ENCODE assay signal across 13 cellular contexts in genomic region chr5:91468643-91469422, GRCh38.
A peak's percentile ranks its signal among the peaks of the same experiment; 100 is the strongest.
DNase-seq lines count a peak whose midpoint lies in the region; ATAC-seq and TF ChIP-seq lines count a peak whose summit lies in the region.
"Had no signal": no experiment of that assay in that cellular context is flagged by ENCODE, and none has a peak within 500 bp of the region (broad histone marks: within the 10 kb centered on the region; RNA-seq: fewer than 3 reads in every experiment).

No MANE protein-coding gene starts in this region.

- no peaks in the 10 kb centered on the region for H3K27me3 ChIP-seq in Panc1 (ENCODE audit: control insufficient read depth, insufficient read depth, low read length)
- H3K27me3 ChIP-seq in gastroesophageal sphincter: no peaks in the 10 kb centered on the region
- no peaks in the 10 kb centered on the region for H3K27me3 ChIP-seq in skeletal muscle satellite cell (ENCODE audit: control insufficient read depth, insufficient read depth, low read length)
- H3K27me3 ChIP-seq: body of pancreas, SJSA1 had no signal

- no peaks in the 10 kb centered on the region for H3K9me3 Mint-ChIP-seq in HFFc6

- H3K4me3 ChIP-seq in Panc1 (ENCODE audit: low read depth in 2 of 2, low read length in 2 of 2): peak overlapping the region; percentile 17 to 22; a peak in 3 of 4 replicates
- no peak overlapping the region for H3K4me3 ChIP-seq in gastroesophageal sphincter
- H3K4me3 ChIP-seq in skeletal muscle satellite cell (ENCODE audit: low read length): no peak overlapping the region
- H3K4me3 ChIP-seq: body of pancreas, SJSA1 had no signal

- H3K36me3 ChIP-seq in Panc1 (ENCODE audit: control insufficient read depth, insufficient read depth, low read length): no peaks in the 10 kb centered on the region
- H3K36me3 ChIP-seq in gastroesophageal sphincter: no peaks in the 10 kb centered on the region
- H3K36me3 ChIP-seq in skeletal muscle satellite cell (ENCODE audit: insufficient read depth, low read length): no peaks in the 10 kb centered on the region
- H3K36me3 ChIP-seq: SJSA1 had no signal

- 61 to 71% methylated on average over 4 to 7 of the region's 7 CpGs for WGBS in gastroesophageal sphincter (ENCODE audit: low coverage in 1 of 2), 2 donors

- peaks cover 9% of the 10 kb centered on the region for H3K4me1 ChIP-seq in Panc1 (ENCODE audit: control insufficient read depth, insufficient read depth, low read length)
- H3K4me1 ChIP-seq in gastroesophageal sphincter: no peaks in the 10 kb centered on the region
- peaks cover 15% of the 10 kb centered on the region for H3K4me1 ChIP-seq in skeletal muscle satellite cell (ENCODE audit: control insufficient read depth, insufficient read depth, low read length)
- H3K4me1 ChIP-seq: body of pancreas, SJSA1 had no signal

- H3K36me3 Mint-ChIP-seq in HFFc6 (ENCODE audit: low read depth): no peaks in the 10 kb centered on the region
- H3K36me3 Mint-ChIP-seq: mesothelial cell of epicardium had no signal

- in situ Hi-C loops in Panc1 (cut with HindIII; ENCODE audit: low pct_unique_long_range_greater_than_20kb, low sequenced_read_pairs): no loop called here

- no peak overlapping the region for H3K9ac ChIP-seq in skeletal muscle satellite cell (ENCODE audit: low read depth, low read length)

- CTCF ChIA-PET in Panc1 (lab: Charles Lee) (no interaction called here), HEK293T (lab: Yijun Ruan, JAX) (interaction anchor here (0.7 kb wide), 2 partner anchors 20 to 42 kb away, joined by 3 to 4 read pairs; no protein-coding TSS in a partner anchor)

- no peak for TF ChIP-seq POLR2A in gastroesophageal sphincter (IDR thresholded peaks at IDR 0.05)

- POLR2A ChIA-PET in Panc1 (lab: Charles Lee) (no interaction called here), HEK293T (lab: Yijun Ruan, JAX) (no interaction called here)

- TF ChIP-seq CTCF in HFFc6 (IDR thresholded peaks at IDR 0.05): no peak
- TF ChIP-seq CTCF in Panc1 (IDR thresholded peaks at IDR 0.05): no peak
- TF ChIP-seq CTCF in gastroesophageal sphincter (IDR thresholded peaks at IDR 0.05): no peak

- H3K27ac ChIP-seq in Panc1 (ENCODE audit: low read length) (peak overlapping the region; percentile 36), gastroesophageal sphincter (no peak overlapping the region)
- H3K27ac ChIP-seq: SJSA1 had no signal

- H3K27ac Mint-ChIP-seq in HFFc6: no peak overlapping the region
- H3K27ac Mint-ChIP-seq: mesothelial cell of epicardium had no signal

- H3K4me2 ChIP-seq in skeletal muscle satellite cell (ENCODE audit: low read length): peak overlapping the region; percentile 48

- H3K9me3 ChIP-seq in Panc1 (ENCODE audit: control insufficient read depth, insufficient read depth, low read depth, low read length) (no peaks in the 10 kb centered on the region), gastroesophageal sphincter (no peaks in the 10 kb centered on the region), skeletal muscle satellite cell (replicated peaks; ENCODE audit: low read length) (no peaks in the 10 kb centered on the region)
- H3K9me3 ChIP-seq: body of pancreas, SJSA1 had no signal

- H3K27me3 Mint-ChIP-seq in HFFc6 (ENCODE audit: insufficient read depth): no peaks in the 10 kb centered on the region; the same call in 1 of the 2 replicates

- DNase-seq in HFFc6 (no peak), Panc1 (ENCODE audit: low read depth, low spot score) (no peak), islet precursor cell (no peak), NCI-H524 (lab: John Stamatoyannopoulos, UW) (no peak), HEK293T (ENCODE audit: extremely low spot score) (no peak)
- DNase-seq: activated CD8-positive, alpha-beta memory T cell treated with anti-CD3 and anti-CD28 coated beads for 24 hours; NCI-H2029 had no signal

- no peak for ATAC-seq in Panc1
- peak; percentile 44 for ATAC-seq in gastroesophageal sphincter
- ATAC-seq in GM18511 (IDR thresholded peaks at IDR 0.05; ENCODE audit: unreplicated experiment): no peak
- ATAC-seq: body of pancreas had no signal

- intact Hi-C loops in Panc1 (cut with micrococcal nuclease; ENCODE audit: unreplicated experiment): no loop called here

- TF ChIP-seq EP300 in gastroesophageal sphincter (IDR thresholded peaks at IDR 0.05): no peak

- BruUV-seq in Panc1 (replicated peaks; lab: Mats Ljungman, UMichigan): no TSS peak

- H3K4me1 Mint-ChIP-seq in HFFc6 (ENCODE audit: low read depth): peaks cover 10% of the 10 kb centered on the region
- H3K4me1 Mint-ChIP-seq: mesothelial cell of epicardium had no signal

- peak overlapping the region; percentile 49; the same call in 1 of the 2 replicates for H3K4me3 Mint-ChIP-seq in HFFc6
- H3K4me3 Mint-ChIP-seq: mesothelial cell of epicardium had no signal

TF ChIP-seq in HEK293T, 16 proteins besides CTCF, POLR2A, EP300 and RAD21:
- TF ChIP-seq SP1 (IDR thresholded peaks at IDR 0.05): no peak
- no peak for TF ChIP-seq L3MBTL2 (conservative IDR thresholded peaks at IDR 0.05)
- TF ChIP-seq CTBP1 (IDR thresholded peaks at IDR 0.05; ENCODE audit: borderline replicate concordance): no peak
- no peak for TF ChIP-seq HDGF (IDR thresholded peaks at IDR 0.05; ENCODE audit: borderline replicate concordance)
- TF ChIP-seq FOXK2 (IDR thresholded peaks at IDR 0.05): no peak
- TF ChIP-seq LEF1 (IDR thresholded peaks at IDR 0.05; ENCODE audit: borderline replicate concordance): no peak
- no peak for TF ChIP-seq ELF4 (IDR thresholded peaks at IDR 0.05)

Comparison
In these comparisons a context has a peak if more than half of its experiments do, and no peak if none do; other contexts are left out.
1. H3K4me3 ChIP-seq: peak in Panc1 (2 of 2); none in gastroesophageal sphincter (0 of 2) and skeletal muscle satellite cell (single experiment).